8 cellular contexts compared by ENCODE assay signal in genomic region chr22:49966716-49967332, GRCh38. TPM values are rescaled to one million over a fixed set of nuclear protein-coding genes. Genes with fewer than 3 reads are reported as not detected.
A peak's percentile ranks its signal among the peaks of the same experiment; 100 is the strongest.
DNase-seq lines count a peak whose midpoint lies in the region; ATAC-seq, FAIRE-seq and TF ChIP-seq lines count a peak whose summit lies in the region.

No MANE protein-coding gene starts in this region.

- H3K4me1 ChIP-seq in adrenal gland (replicated peaks in 1 of 2) = peaks cover 67 to 83% of the 10 kb centered on the region in 2 donors
- H3K4me1 ChIP-seq in HepG2 (ENCODE audit: insufficient read depth, low read length) = peaks cover 94% of the 10 kb centered on the region
- H3K4me1 ChIP-seq in thoracic aorta (ENCODE audit: control insufficient read depth in 1 of 2, low read depth in 2 of 2) = peaks cover 42 to 65% of the 10 kb centered on the region in 2 donors

- H2AFZ ChIP-seq in HepG2 (ENCODE audit: low read length) = no peak overlapping the region

- H3K4me2 ChIP-seq in HepG2 (ENCODE audit: low read depth, low read length) = peak overlapping the region; percentile 94

- intact Hi-C loops in adrenal gland (cut with DNase I) = no loop called here
- intact Hi-C loops in HepG2 (cut with micrococcal nuclease; ENCODE audit: unreplicated experiment) = loop anchor here (5.0 kb wide), 1 partner anchor 35 kb away; no protein-coding TSS in a partner anchor

- TF ChIP-seq POLR2A in adrenal gland (IDR thresholded peaks at IDR 0.05) (no peak), HepG2 (IDR thresholded peaks at IDR 0.05; ENCODE audit: insufficient read depth in 1 of 2, low read depth in 2 of 2, low read length in 2 of 2) (peak in 1 of 2 experiments; percentile 55; a peak in 2 of 4 replicates)

- H3K4me3 ChIP-seq in adrenal gland (no peak overlapping the region), HepG2 (replicated peaks in 1 of 3; ENCODE audit: insufficient read depth in 1 of 3, low read depth in 2 of 3, low read length in 3 of 3) (peak overlapping the region; percentile 26 to 99 (median 39); a peak in 5 of 6 replicates), thoracic aorta (peak overlapping the region; percentile 56)

- TF ChIP-seq RAD21 in HepG2 (CRISPR knock-in tag; IDR thresholded peaks at IDR 0.05) = no peak; the same call in 1 of the 2 replicates

- H3K36me3 ChIP-seq in adrenal gland (replicated peaks in 1 of 2) (peaks cover 0 to 18% of the 10 kb centered on the region in 2 donors), HepG2 (replicated peaks in 1 of 2; ENCODE audit: control insufficient read depth in 1 of 2, insufficient read depth in 2 of 2, low read length in 2 of 2) (peaks cover 9 to 19% of the 10 kb centered on the region in 2 experiments), thoracic aorta (peaks cover 21% of the 10 kb centered on the region)

- H3K79me2 ChIP-seq in HepG2 (ENCODE audit: insufficient read depth, low read length) = peaks cover 21% of the 10 kb centered on the region

- H3K27ac ChIP-seq in adrenal gland (peak overlapping the region; percentile 94 to 98 (median 96)), HepG2 (ENCODE audit: extremely low read length, insufficient read depth, low read length) (peak overlapping the region; percentile 84), thoracic aorta (peak overlapping the region; percentile 50 to 84)

- peaks cover 31% of the 10 kb centered on the region for H4K20me1 ChIP-seq in HepG2 (ENCODE audit: insufficient read depth, low read length)

- H3K9me3 ChIP-seq in adrenal gland (replicated peaks in 1 of 3) (no peaks in the 10 kb centered on the region), HepG2 (ENCODE audit: low read length) (no peaks in the 10 kb centered on the region), thoracic aorta (no peaks in the 10 kb centered on the region)

- in situ Hi-C loops in HepG2 (cut with HindIII; ENCODE audit: extremely low pct_ligation_motif_present, low pct_unique_long_range_greater_than_20kb) = loop anchor here (5.0 kb wide), 1 partner anchor 35 kb away; no protein-coding TSS in a partner anchor

- peak; percentile 24 for DNase-seq in activated CD4-positive, alpha-beta T cell treated with anti-CD3 and anti-CD28 coated beads for 1 hour
- DNase-seq in activated CD4-positive, alpha-beta T cell treated with anti-CD3 and anti-CD28 coated beads for 48 hours = no peak
- DNase-seq in adrenal gland (peak; percentile 40 to 87 (median 76)), HepG2 (ENCODE audit: low spot score) (peak; percentile 80), thoracic aorta (ENCODE audit: low spot score) (peak; percentile 11), NCI-H526 (lab: John Stamatoyannopoulos, UW) (no peak)
- DNase-seq in activated CD4-positive, CD25-positive, alpha-beta regulatory T cell (lab: John Stamatoyannopoulos, UW) = no peak
- DNase-seq in central memory CD4-positive, alpha-beta T cell = no peak

- TF ChIP-seq CTCF in adrenal gland (IDR thresholded peaks at IDR 0.05) (no peak), HepG2 (CRISPR knock-in tag; IDR thresholded peaks at IDR 0.05) (no peak), thoracic aorta (IDR thresholded peaks at IDR 0.05) (no peak)

- H3K27me3 ChIP-seq in adrenal gland = no peaks in the 10 kb centered on the region
- H3K27me3 ChIP-seq in HepG2 (ENCODE audit: control insufficient read depth in 1 of 2, insufficient read depth in 2 of 2, low read length in 2 of 2) = no peaks in the 10 kb centered on the region; a peak in 1 of 5 replicates
- H3K27me3 ChIP-seq in thoracic aorta (replicated peaks; ENCODE audit: insufficient read depth) = no peaks in the 10 kb centered on the region

- WGBS in adrenal gland, 4 donors = 30 to 57% (median 41%) methylated on average over 2 to 17 of the region's 17 CpGs
- 0% methylated on average over 6 of the region's 17 CpGs for WGBS in HepG2 (ENCODE audit: low lambda C conversion rate)

- CTCF ChIA-PET in HepG2 (lab: Yijun Ruan, JAX; ENCODE audit: low intra/inter-chr PET ratio, low total read pairs) = no interaction called here

- TF ChIP-seq EP300 in HepG2 (IDR thresholded peaks at IDR 0.05; ENCODE audit: low read depth in 2 of 2, low read length in 2 of 2) = no peak
- TF ChIP-seq EP300 in HepG2 (CRISPR knock-in tag; IDR thresholded peaks at IDR 0.05; ENCODE audit: borderline replicate concordance) = no peak

- BruUV-seq in HepG2 (replicated peaks; lab: Mats Ljungman, UMichigan) = TSS peak; percentile 71

- peak overlapping the region; percentile 67 for H3K9ac ChIP-seq in HepG2 (ENCODE audit: insufficient read depth, low read depth, low read length)

- POLR2A ChIA-PET in HepG2 (lab: Yijun Ruan, JAX) = interaction anchor here (1.1 to 16.4 kb wide), 13 partner anchors 10 to 541 kb away, joined by 3 to 722 read pairs (median 4); partner anchors contain the start of genes ALG12, CRELD2, LMF2 and NCAPH2

- ATAC-seq in HepG2 (peak; percentile 36), thoracic aorta (ENCODE audit: insufficient number of reproducible peaks, low FRiP score, low read depth) (no peak)

- peak; percentile 52 for FAIRE-seq in HepG2 (lab: Jason Lieb, UNC)

RNA-seq across cellular contexts. Expression of gene PIM3, which starts 6.3 kb away (rescaled TPM):
- total RNA-seq in adrenal gland (10 to 100 TPM; 40.7 to 99.2 (median 58.7) TPM), HepG2 (2016; rRNA removed; fragmentation: Illumina TruSeq; extraction: Trizol) (18.2 and 31.2 TPM in 2 replicates), thoracic aorta (100 to 1,000 TPM in 1 of 2 donors, 10 to 100 TPM in 1; 54.0 to 112 TPM)
- polyA plus RNA-seq in adrenal gland (10 to 100 TPM in 2 of 3 donors, 1 to 10 TPM in 1; 7.2 to 70.0 (median 42.0) TPM), HepG2 (2011; rRNA removed) (21.6 and 24.1 TPM in 2 replicates)
- total RNA-seq in HepG2 (2016; cell fraction: cytosol; rRNA removed; fragmentation: Illumina TruSeq; extraction: Trizol; ENCODE audit: low read depth) = 12.4 and 12.6 TPM in 2 replicates
- 17.3 and 32.7 TPM in 2 replicates for total RNA-seq in HepG2 (2016; cell fraction: insoluble cytoplasmic fraction; rRNA removed; fragmentation: Illumina TruSeq; extraction: Trizol)
- 27.1 and 31.2 TPM in 2 replicates for total RNA-seq in HepG2 (2016; cell fraction: membrane; rRNA removed; fragmentation: Illumina TruSeq; extraction: Trizol)
- total RNA-seq in HepG2 (2016; cell fraction: nucleus; rRNA removed; fragmentation: Illumina TruSeq; extraction: Trizol) = 24.6 and 30.5 TPM in 2 replicates
- polyA plus RNA-seq in HepG2 (2011; cell fraction: cytosol; rRNA removed) = 21.4 and 47.8 TPM in 2 replicates
- polyA plus RNA-seq in HepG2 (2011; cell fraction: nucleus; rRNA removed) = 121 and 136 TPM in 2 replicates
- 22.6 and 36.4 TPM in 2 replicates for polyA plus RNA-seq in HepG2 (2012)
- 7.3 and 9.3 TPM in 2 replicates for polyA plus RNA-seq in HepG2 (2016; cell fraction: cytosol; fragmentation: Illumina TruSeq; extraction: Trizol; ENCODE audit: low read depth)
- 21.4 and 25.4 TPM in 2 replicates for polyA plus RNA-seq in HepG2 (2016; cell fraction: insoluble cytoplasmic fraction; fragmentation: Illumina TruSeq; extraction: Trizol; ENCODE audit: low read depth)
- polyA plus RNA-seq in HepG2 (2016; cell fraction: membrane; fragmentation: Illumina TruSeq; extraction: Trizol; ENCODE audit: low read depth) = 17.2 and 17.8 TPM in 2 replicates
- 62.7 and 63.0 TPM in 2 replicates for polyA plus RNA-seq in HepG2 (2016; cell fraction: nucleus; fragmentation: Illumina TruSeq; extraction: Trizol; ENCODE audit: insufficient read depth, low read depth)
- 8.8 and 50.3 TPM in 2 replicates for polyA minus RNA-seq in HepG2 (2011; rRNA and poly(A)+ RNA removed; ENCODE audit: low replicate concordance)
- 23.0 and 37.5 TPM in 2 replicates for polyA minus RNA-seq in HepG2 (2011; cell fraction: cytosol; rRNA and poly(A)+ RNA removed)
- polyA minus RNA-seq in HepG2 (2011; cell fraction: nucleus; rRNA and poly(A)+ RNA removed) = 17.0 and 22.8 TPM in 2 replicates

RNA-seq across cellular contexts. Expression of gene IL17REL, which starts 45.7 kb away (rescaled TPM):
- total RNA-seq in adrenal gland (not detected), HepG2 (2016; rRNA removed; fragmentation: Illumina TruSeq; extraction: Trizol) (not detected in 2 replicates), thoracic aorta (not detected)
- polyA plus RNA-seq in adrenal gland (not detected), HepG2 (2011; rRNA removed) (not detected in 2 replicates)
- total RNA-seq in HepG2 (2016; cell fraction: cytosol; rRNA removed; fragmentation: Illumina TruSeq; extraction: Trizol; ENCODE audit: low read depth) = not detected in 2 replicates
- not detected in 2 replicates for total RNA-seq in HepG2 (2016; cell fraction: insoluble cytoplasmic fraction; rRNA removed; fragmentation: Illumina TruSeq; extraction: Trizol)
- not detected in 2 replicates for total RNA-seq in HepG2 (2016; cell fraction: membrane; rRNA removed; fragmentation: Illumina TruSeq; extraction: Trizol)
- not detected in 2 replicates for total RNA-seq in HepG2 (2016; cell fraction: nucleus; rRNA removed; fragmentation: Illumina TruSeq; extraction: Trizol)
- not detected in 2 replicates for polyA plus RNA-seq in HepG2 (2011; cell fraction: cytosol; rRNA removed)
- polyA plus RNA-seq in HepG2 (2011; cell fraction: nucleus; rRNA removed) = not detected in 2 replicates
- polyA plus RNA-seq in HepG2 (2012) = not detected in 2 replicates
- not detected in 2 replicates for polyA plus RNA-seq in HepG2 (2016; cell fraction: cytosol; fragmentation: Illumina TruSeq; extraction: Trizol; ENCODE audit: low read depth)
- not detected in 2 replicates for polyA plus RNA-seq in HepG2 (2016; cell fraction: insoluble cytoplasmic fraction; fragmentation: Illumina TruSeq; extraction: Trizol; ENCODE audit: low read depth)
- polyA plus RNA-seq in HepG2 (2016; cell fraction: membrane; fragmentation: Illumina TruSeq; extraction: Trizol; ENCODE audit: low read depth) = not detected in 2 replicates
- not detected in 2 replicates for polyA plus RNA-seq in HepG2 (2016; cell fraction: nucleus; fragmentation: Illumina TruSeq; extraction: Trizol; ENCODE audit: insufficient read depth, low read depth)
- 0.07 TPM in 1 of 2 replicates, not detected in the other for polyA minus RNA-seq in HepG2 (2011; rRNA and poly(A)+ RNA removed; ENCODE audit: low replicate concordance)
- polyA minus RNA-seq in HepG2 (2011; cell fraction: cytosol; rRNA and poly(A)+ RNA removed) = not detected in 2 replicates
- not detected in 2 replicates for polyA minus RNA-seq in HepG2 (2011; cell fraction: nucleus; rRNA and poly(A)+ RNA removed)

RNA-seq across cellular contexts. Expression of gene CRELD2, which starts 48.4 kb away (rescaled TPM):
- total RNA-seq in adrenal gland (10 to 100 TPM; 24.0 to 63.4 (median 47.0) TPM), HepG2 (2016; rRNA removed; fragmentation: Illumina TruSeq; extraction: Trizol) (19.6 and 44.7 TPM in 2 replicates), thoracic aorta (10 to 100 TPM; 46.1 to 60.1 TPM)
- polyA plus RNA-seq in adrenal gland (10 to 100 TPM; 14.5 to 28.1 (median 23.0) TPM), HepG2 (2011; rRNA removed) (17.2 and 20.2 TPM in 2 replicates)
- 22.4 and 24.2 TPM in 2 replicates for total RNA-seq in HepG2 (2016; cell fraction: cytosol; rRNA removed; fragmentation: Illumina TruSeq; extraction: Trizol; ENCODE audit: low read depth)
- total RNA-seq in HepG2 (2016; cell fraction: insoluble cytoplasmic fraction; rRNA removed; fragmentation: Illumina TruSeq; extraction: Trizol) = 18.8 and 46.8 TPM in 2 replicates
- 27.6 and 29.9 TPM in 2 replicates for total RNA-seq in HepG2 (2016; cell fraction: membrane; rRNA removed; fragmentation: Illumina TruSeq; extraction: Trizol)
- 35.5 and 40.6 TPM in 2 replicates for total RNA-seq in HepG2 (2016; cell fraction: nucleus; rRNA removed; fragmentation: Illumina TruSeq; extraction: Trizol)
- 16.7 and 25.6 TPM in 2 replicates for polyA plus RNA-seq in HepG2 (2011; cell fraction: cytosol; rRNA removed)
- 44.2 and 48.8 TPM in 2 replicates for polyA plus RNA-seq in HepG2 (2011; cell fraction: nucleus; rRNA removed)
- 9.4 and 10.2 TPM in 2 replicates for polyA plus RNA-seq in HepG2 (2012)
- 25.8 and 29.9 TPM in 2 replicates for polyA plus RNA-seq in HepG2 (2016; cell fraction: cytosol; fragmentation: Illumina TruSeq; extraction: Trizol; ENCODE audit: low read depth)
- 22.7 and 25.1 TPM in 2 replicates for polyA plus RNA-seq in HepG2 (2016; cell fraction: insoluble cytoplasmic fraction; fragmentation: Illumina TruSeq; extraction: Trizol; ENCODE audit: low read depth)
- polyA plus RNA-seq in HepG2 (2016; cell fraction: membrane; fragmentation: Illumina TruSeq; extraction: Trizol; ENCODE audit: low read depth) = 26.9 and 27.0 TPM in 2 replicates
- 89.1 and 100 TPM in 2 replicates for polyA plus RNA-seq in HepG2 (2016; cell fraction: nucleus; fragmentation: Illumina TruSeq; extraction: Trizol; ENCODE audit: insufficient read depth, low read depth)
- polyA minus RNA-seq in HepG2 (2011; rRNA and poly(A)+ RNA removed; ENCODE audit: low replicate concordance) = 6.9 and 14.7 TPM in 2 replicates
- 4.4 and 5.2 TPM in 2 replicates for polyA minus RNA-seq in HepG2 (2011; cell fraction: cytosol; rRNA and poly(A)+ RNA removed)
- polyA minus RNA-seq in HepG2 (2011; cell fraction: nucleus; rRNA and poly(A)+ RNA removed) = 4.5 and 4.7 TPM in 2 replicates

RNA-seq across cellular contexts. Expression of gene ALG12, which starts 48.6 kb away (rescaled TPM):
- total RNA-seq in adrenal gland (10 to 100 TPM; 16.2 to 33.6 (median 24.9) TPM), HepG2 (2016; rRNA removed; fragmentation: Illumina TruSeq; extraction: Trizol) (6.6 and 15.8 TPM in 2 replicates), thoracic aorta (10 to 100 TPM; 17.4 to 30.1 TPM)
- polyA plus RNA-seq in adrenal gland (10 to 100 TPM in 2 of 3 donors, 1 to 10 TPM in 1; 6.4 to 11.6 (median 11.3) TPM), HepG2 (2011; rRNA removed) (7.8 and 9.5 TPM in 2 replicates)
- 1.5 and 3.0 TPM in 2 replicates for total RNA-seq in HepG2 (2016; cell fraction: cytosol; rRNA removed; fragmentation: Illumina TruSeq; extraction: Trizol; ENCODE audit: low read depth)
- 6.8 and 15.6 TPM in 2 replicates for total RNA-seq in HepG2 (2016; cell fraction: insoluble cytoplasmic fraction; rRNA removed; fragmentation: Illumina TruSeq; extraction: Trizol)
- total RNA-seq in HepG2 (2016; cell fraction: membrane; rRNA removed; fragmentation: Illumina TruSeq; extraction: Trizol) = 6.4 and 10.5 TPM in 2 replicates
- 10.6 and 14.2 TPM in 2 replicates for total RNA-seq in HepG2 (2016; cell fraction: nucleus; rRNA removed; fragmentation: Illumina TruSeq; extraction: Trizol)
- polyA plus RNA-seq in HepG2 (2011; cell fraction: cytosol; rRNA removed) = 5.9 and 6.1 TPM in 2 replicates
- polyA plus RNA-seq in HepG2 (2011; cell fraction: nucleus; rRNA removed) = 25.1 and 26.7 TPM in 2 replicates
- 9.4 and 10.0 TPM in 2 replicates for polyA plus RNA-seq in HepG2 (2012)
- 2.9 and 3.3 TPM in 2 replicates for polyA plus RNA-seq in HepG2 (2016; cell fraction: cytosol; fragmentation: Illumina TruSeq; extraction: Trizol; ENCODE audit: low read depth)
- polyA plus RNA-seq in HepG2 (2016; cell fraction: insoluble cytoplasmic fraction; fragmentation: Illumina TruSeq; extraction: Trizol; ENCODE audit: low read depth) = 6.1 and 6.8 TPM in 2 replicates
- 5.6 and 6.9 TPM in 2 replicates for polyA plus RNA-seq in HepG2 (2016; cell fraction: membrane; fragmentation: Illumina TruSeq; extraction: Trizol; ENCODE audit: low read depth)
- 26.3 and 30.4 TPM in 2 replicates for polyA plus RNA-seq in HepG2 (2016; cell fraction: nucleus; fragmentation: Illumina TruSeq; extraction: Trizol; ENCODE audit: insufficient read depth, low read depth)
- 5.8 and 12.8 TPM in 2 replicates for polyA minus RNA-seq in HepG2 (2011; rRNA and poly(A)+ RNA removed; ENCODE audit: low replicate concordance)
- polyA minus RNA-seq in HepG2 (2011; cell fraction: cytosol; rRNA and poly(A)+ RNA removed) = 5.7 and 7.1 TPM in 2 replicates
- 3.4 and 4.5 TPM in 2 replicates for polyA minus RNA-seq in HepG2 (2011; cell fraction: nucleus; rRNA and poly(A)+ RNA removed)

Comparison
In these comparisons a context has a peak if more than half of its experiments do, and no peak if none do; other contexts are left out.
1. DNase-seq: peak in activated CD4-positive, alpha-beta T cell treated with anti-CD3 and anti-CD28 coated beads for 1 hour (single experiment), adrenal gland (7 of 7), HepG2 (single experiment) and thoracic aorta (single experiment); none in activated CD4-positive, alpha-beta T cell treated with anti-CD3 and anti-CD28 coated beads for 48 hours (single experiment), activated CD4-positive, CD25-positive, alpha-beta regulatory T cell (0 of 4), central memory CD4-positive, alpha-beta T cell (single experiment) and NCI-H526 (0 of 2).
2. H3K4me3 ChIP-seq: peak in HepG2 (3 of 3) and thoracic aorta (single experiment); none in adrenal gland (0 of 4).
3. Peak in every context shown above with its lines, with median percentiles within 50 percentile points of each other: H3K27ac ChIP-seq.